ENCODE assay signal across 9 cellular contexts in the genomic region with DNA sequence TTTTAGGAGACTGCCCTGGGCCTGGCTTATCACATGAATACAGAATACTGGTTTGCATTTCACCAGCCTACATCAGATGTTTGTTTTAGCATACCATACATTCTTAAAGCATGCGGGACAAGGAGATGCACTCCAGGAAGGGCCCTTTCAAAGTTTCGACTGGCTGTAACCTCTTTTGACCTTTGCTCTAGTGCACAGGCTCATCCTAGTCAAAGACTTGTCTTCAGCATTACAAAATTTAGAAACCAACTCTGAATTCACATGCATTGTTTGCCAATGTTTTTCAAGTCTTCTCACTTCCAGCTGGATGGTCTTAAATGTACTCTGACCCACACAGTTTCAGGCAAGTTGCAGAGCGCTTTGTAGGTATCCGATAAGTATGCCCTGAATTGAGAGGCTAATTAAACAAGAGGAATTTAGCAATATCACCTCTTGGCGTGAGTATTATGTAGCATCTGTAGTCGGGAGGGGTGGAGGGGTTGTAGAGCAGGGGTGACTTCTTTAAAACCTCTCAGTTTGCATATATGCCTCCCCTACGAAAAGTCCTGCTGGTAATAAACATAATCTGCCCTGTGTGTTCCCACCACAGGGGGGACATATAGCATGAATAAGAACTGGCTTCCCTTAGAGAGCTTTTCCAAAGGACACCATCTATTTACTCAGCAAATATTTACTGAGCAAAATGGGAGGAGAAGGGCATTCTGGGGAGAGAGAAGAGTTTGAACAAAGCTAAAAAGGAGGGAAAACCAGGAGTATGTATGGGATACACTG. TPM values are rescaled to one million over a fixed set of nuclear protein-coding genes. Genes with fewer than 3 reads are reported as not detected.
A peak's percentile ranks its signal among the peaks of the same experiment; 100 is the strongest.
DNase-seq lines count a peak whose midpoint lies in the region; ATAC-seq and TF ChIP-seq lines count a peak whose summit lies in the region.
"Had no signal": no experiment of that assay in that cellular context is flagged by ENCODE, and none has a peak within 500 bp of the region (broad histone marks: within the 10 kb centered on the region; RNA-seq: fewer than 3 reads in every experiment).

No MANE protein-coding gene starts in this region.

- H3K27me3 ChIP-seq in RWPE2 (ENCODE audit: insufficient read depth, poor library complexity, severe bottlenecking) = no peaks in the 10 kb centered on the region
- H3K27me3 ChIP-seq in upper lobe of left lung = no peaks in the 10 kb centered on the region

- H3K4me1 ChIP-seq in RWPE2 (ENCODE audit: insufficient read depth, poor library complexity, severe bottlenecking) (peaks cover 14% of the 10 kb centered on the region), upper lobe of left lung (peaks cover 0 to 16% (median 15%) of the 10 kb centered on the region in 4 donors)

- TF ChIP-seq CTCF in RWPE2 (IDR thresholded peaks at IDR 0.05; ENCODE audit: poor library complexity, severe bottlenecking) (no peak), upper lobe of left lung (IDR thresholded peaks at IDR 0.05) (no peak)

- H3K36me3 ChIP-seq in RWPE2 (ENCODE audit: low read depth) (no peaks in the 10 kb centered on the region), upper lobe of left lung (no peaks in the 10 kb centered on the region)

- H3K27ac ChIP-seq in RWPE2 (ENCODE audit: poor library complexity, severe bottlenecking) (peak overlapping the region; percentile 81), upper lobe of left lung (peak overlapping the region in 3 of 4 donors; percentile 47 to 64 (median 58))

- no peak for TF ChIP-seq EP300 in upper lobe of left lung (IDR thresholded peaks at IDR 0.05)

- peak; percentile 31 for DNase-seq in DMS79 (lab: John Stamatoyannopoulos, UW)
- no peak for DNase-seq in DMS79 treated with DMSO at 0.1 percent for 48 hours (lab: John Stamatoyannopoulos, UW)
- no peak for DNase-seq in RWPE2 (ENCODE audit: low spot score)
- DNase-seq in hepatic stellate cell (ENCODE audit: low spot score) = peak; percentile 83
- no peak for DNase-seq in upper lobe of left lung
- DNase-seq: KBM-7 had no signal

- TF ChIP-seq POLR2A in upper lobe of left lung (IDR thresholded peaks at IDR 0.05) = no peak

- no peaks in the 10 kb centered on the region for H3K9me3 ChIP-seq in RWPE2 (ENCODE audit: severe bottlenecking)
- no peaks in the 10 kb centered on the region for H3K9me3 ChIP-seq in upper lobe of left lung

- peak; percentile 99 for ATAC-seq in RWPE2 (ENCODE audit: low read depth)
- peak; percentile 60 to 90 for ATAC-seq in upper lobe of left lung (ENCODE audit: low FRiP score in 2 of 2)
- no peak for ATAC-seq in HG03442 (IDR thresholded peaks at IDR 0.05; ENCODE audit: unreplicated experiment)
- no peak for ATAC-seq in GM18517 (IDR thresholded peaks at IDR 0.05; ENCODE audit: unreplicated experiment)
- ATAC-seq in GM21381 (IDR thresholded peaks at IDR 0.05; ENCODE audit: unreplicated experiment) = no peak

- H3K4me3 ChIP-seq in RWPE2 (ENCODE audit: severe bottlenecking) = no peak overlapping the region
- no peak overlapping the region for H3K4me3 ChIP-seq in upper lobe of left lung

- WGBS in upper lobe of left lung, 2 donors = 48 to 54% methylated on average over 7 of the region's 7 CpGs

RNA-seq across cellular contexts. Expression of gene AHCYL1, which starts 24.4 kb away (rescaled TPM):
- total RNA-seq in upper lobe of left lung = 10 to 100 TPM; 41.9 to 89.6 (median 76.1) TPM

RNA-seq across cellular contexts. Expression of gene CSF1, which starts 49.5 kb away (rescaled TPM):
- 100 to 1,000 TPM in 1 of 6 donors, 10 to 100 TPM in 5; 19.4 to 106 (median 36.5) TPM for total RNA-seq in upper lobe of left lung

Comparison
In these comparisons a context has a peak if more than half of its experiments do, and no peak if none do; other contexts are left out.
1. DNase-seq: peak in DMS79 (single experiment) and hepatic stellate cell (single experiment); none in DMS79 treated with DMSO at 0.1 percent for 48 hours (single experiment), RWPE2 (single experiment) and upper lobe of left lung (0 of 2).
2. ATAC-seq: peak in RWPE2 (single experiment) and upper lobe of left lung (2 of 2); none in HG03442 (single experiment), GM18517 (single experiment) and GM21381 (single experiment).